Comparison of ENCODE assay signal across 9 cellular contexts in the genomic region with DNA sequence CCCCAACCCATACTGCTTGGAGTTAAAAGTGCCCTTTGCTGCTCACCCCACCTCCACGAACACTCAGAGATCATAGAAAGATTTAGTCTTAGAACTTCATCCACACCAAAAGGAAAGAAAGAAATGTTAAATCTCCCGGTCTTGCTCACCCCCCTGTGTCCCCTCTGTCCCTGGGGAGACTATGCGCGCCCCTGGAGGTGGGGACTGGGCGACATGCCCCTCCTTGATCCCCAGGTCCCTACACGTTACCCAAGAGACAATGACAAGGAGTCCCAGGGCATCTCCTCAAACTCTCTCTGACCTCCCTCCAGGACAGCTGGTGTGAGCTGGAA. TPM values are rescaled to one million over a fixed set of nuclear protein-coding genes. Genes with fewer than 3 reads are reported as not detected.
DNase-seq lines count a peak whose midpoint lies in the region; ATAC-seq, FAIRE-seq and TF ChIP-seq lines count a peak whose summit lies in the region.
"Had no signal": no experiment of that assay in that cellular context is flagged by ENCODE, and none has a peak within 500 bp of the region (broad histone marks: within the 10 kb centered on the region; RNA-seq: fewer than 3 reads in every experiment).

No MANE protein-coding gene starts in this region.

- H3K4me1 Mint-ChIP-seq in brain = peaks cover 6% of the 10 kb centered on the region
- peaks cover 22% of the 10 kb centered on the region in 2 donors for H3K4me1 Mint-ChIP-seq in natural killer cell treated with Interleukin-12 subunit alpha and Interleukin-12 subunit beta and Interleukin-15 and Interleukin-18, amount 100 ng/mL, for 72 hours (ENCODE audit: low read depth in 2 of 2)

- no peaks in the 10 kb centered on the region for H3K36me3 Mint-ChIP-seq in brain
- H3K36me3 Mint-ChIP-seq in natural killer cell treated with Interleukin-12 subunit alpha and Interleukin-12 subunit beta and Interleukin-15 and Interleukin-18, amount 100 ng/mL, for 72 hours = peaks cover 7% of the 10 kb centered on the region

- FAIRE-seq in H54 (lab: Jason Lieb, UNC) = no peak

- no peak for DNase-seq in natural killer cell treated with Interleukin-12 subunit alpha and Interleukin-12 subunit beta and Interleukin-15 and Interleukin-18, amount 100 ng/mL, for 72 hours (ENCODE audit: low spot score)
- DNase-seq in central memory CD4-positive, alpha-beta T cell = no peak
- no peak for DNase-seq in stimulated activated CD4-positive, alpha-beta T cell treated with anti-CD3 and anti-CD28 coated beads, Interleukin-4, amount 100 ng/mL, for 4 hours
- DNase-seq in H54 (ENCODE audit: insufficient read length, low spot score) = no peak

- no peak for TF ChIP-seq CTCF in brain (conservative IDR thresholded peaks at IDR 0.05)

- peaks cover 0 to 3% (median 0%) of the 10 kb centered on the region in 5 experiments for H3K9me3 Mint-ChIP-seq in brain
- H3K9me3 Mint-ChIP-seq in natural killer cell treated with Interleukin-12 subunit alpha and Interleukin-12 subunit beta and Interleukin-15 and Interleukin-18, amount 100 ng/mL, for 72 hours = no peaks in the 10 kb centered on the region

- no peak for TF ChIP-seq POLR2A in H54 (IDR thresholded peaks at IDR 0.05; ENCODE audit: low read depth, low read length)

- H3K27ac Mint-ChIP-seq in brain = peak overlapping the region in 1 of 5 experiments; percentile 12
- peak overlapping the region; percentile 79 to 93 for H3K27ac Mint-ChIP-seq in natural killer cell treated with Interleukin-12 subunit alpha and Interleukin-12 subunit beta and Interleukin-15 and Interleukin-18, amount 100 ng/mL, for 72 hours

- ATAC-seq in HG02981 (IDR thresholded peaks at IDR 0.05; ENCODE audit: unreplicated experiment) (peak; percentile 10), HG03521 (IDR thresholded peaks at IDR 0.05; ENCODE audit: unreplicated experiment) (no peak)
- ATAC-seq in natural killer cell treated with Interleukin-12 subunit alpha and Interleukin-12 subunit beta and Interleukin-15 and Interleukin-18, amount 100 ng/mL, for 72 hours = peak; percentile 2 to 68

- peaks cover 10% of the 10 kb centered on the region for H3K27me3 Mint-ChIP-seq in brain
- peaks cover 0 to 10% of the 10 kb centered on the region in 2 donors for H3K27me3 Mint-ChIP-seq in natural killer cell treated with Interleukin-12 subunit alpha and Interleukin-12 subunit beta and Interleukin-15 and Interleukin-18, amount 100 ng/mL, for 72 hours

- peak overlapping the region; percentile 78 to 84 (median 81) for H3K4me3 Mint-ChIP-seq in brain
- H3K4me3 Mint-ChIP-seq in natural killer cell treated with Interleukin-12 subunit alpha and Interleukin-12 subunit beta and Interleukin-15 and Interleukin-18, amount 100 ng/mL, for 72 hours = peak overlapping the region; percentile 94

- peak overlapping the region; percentile 72 for H3K4me3 ChIP-seq in GM08714 (ENCODE audit: low read length)
- H3K4me3 ChIP-seq: SJSA1 had no signal

RNA-seq across cellular contexts. Expression of a gene that starts 0.6 kb away (rescaled TPM):
- 52.8 TPM for polyA plus RNA-seq in brain (ENCODE audit: insufficient read depth, low read depth, low replicate concordance)
- total RNA-seq in natural killer cell treated with Interleukin-12 subunit alpha and Interleukin-12 subunit beta and Interleukin-15 and Interleukin-18, amount 100 ng/mL, for 72 hours = 10 to 100 TPM; 37.0 to 51.6 TPM
- total RNA-seq: SJSA1 had no signal
